21 cellular contexts compared by ENCODE assay signal in genomic region chr17:58788199-58788598, GRCh38. TPM values are rescaled to one million over a fixed set of nuclear protein-coding genes. Genes with fewer than 3 reads are reported as not detected.
DNase-seq lines count a peak whose midpoint lies in the region; ATAC-seq, FAIRE-seq and TF ChIP-seq lines count a peak whose summit lies in the region.
"Had no signal": no experiment of that assay in that cellular context is flagged by ENCODE, and none has a peak within 500 bp of the region (broad histone marks: within the 10 kb centered on the region; RNA-seq: fewer than 3 reads in every experiment).

No MANE protein-coding gene starts in this region.

- TF ChIP-seq CTCF in HCT116 (IDR thresholded peaks at IDR 0.05 in 2 of 3, conservative IDR thresholded peaks at IDR 0.05 in 1 of 3; ENCODE audit: borderline replicate concordance in 1 of 3, insufficient read depth in 1 of 3, low read depth in 2 of 3, low read length in 2 of 3) = no peak
- no peak for TF ChIP-seq CTCF in WERI-Rb-1 (IDR thresholded peaks at IDR 0.05; ENCODE audit: low read depth, low read length)
- TF ChIP-seq CTCF in lower leg skin (IDR thresholded peaks at IDR 0.05) = no peak

- H3K9me2 ChIP-seq in HCT116 (ENCODE audit: insufficient read depth) = no peaks in the 10 kb centered on the region

- 86% methylated on average over 7 of the region's 7 CpGs for WGBS in lower leg skin, 2 donors

- H3K4me3 ChIP-seq in HCT116 (replicated peaks in 1 of 2; ENCODE audit: low read depth in 1 of 2, low read length in 2 of 2) (no peak overlapping the region), WERI-Rb-1 (ENCODE audit: low read depth, low read length) (no peak overlapping the region; the same call in 1 of the 2 replicates), lower leg skin (ENCODE audit: low read depth, poor library complexity, severe bottlenecking) (no peak overlapping the region)
- H3K4me3 ChIP-seq: GM12878, GM23338 had no signal

- no peak overlapping the region for H3K4me2 ChIP-seq in HCT116 (ENCODE audit: low read length)
- H3K4me2 ChIP-seq: GM23338 had no signal

- peaks cover 17 to 19% of the 10 kb centered on the region in 2 experiments for H3K4me1 ChIP-seq in HCT116 (ENCODE audit: control insufficient read depth in 1 of 2, insufficient read depth in 2 of 2, low read length in 2 of 2)
- H3K4me1 ChIP-seq: Caco-2 had no signal

- H4K20me1 ChIP-seq in HCT116 (ENCODE audit: insufficient read depth) = no peaks in the 10 kb centered on the region

- POLR2A ChIA-PET in HCT116 (lab: Charles Lee) = interaction anchor here (2.3 kb wide), 1 partner anchor 157 kb away, joined by 6 read pairs; no protein-coding TSS in a partner anchor

- H3K27me3 ChIP-seq in HCT116 (ENCODE audit: insufficient read depth, low read length) (no peaks in the 10 kb centered on the region), WERI-Rb-1 (ENCODE audit: insufficient read depth, low read depth, severe bottlenecking) (no peaks in the 10 kb centered on the region)

- H3K79me2 ChIP-seq in HCT116 (ENCODE audit: insufficient read depth, low read length) = no peaks in the 10 kb centered on the region

- DNase-seq in NCI-H345 (lab: John Stamatoyannopoulos, UW) (peak; percentile 1), NCI-H345 treated with DMSO at 0.1 percent for 48 hours (lab: John Stamatoyannopoulos, UW; ENCODE audit: unreplicated experiment) (no peak), HCT116 (ENCODE audit: low read depth, low spot score) (no peak), WERI-Rb-1 (no peak), urothelium cell line (ENCODE audit: low spot score) (no peak), NCI-H1436 (lab: John Stamatoyannopoulos, UW) (no peak), lower leg skin (ENCODE audit: low spot score in 2 of 2) (no peak)
- DNase-seq: AML-193; Caco-2; CD4-positive, alpha-beta T cell; DMS153; DND-41; EL; HCEC 1CT; HFFc6; KG1 had no signal

- intact Hi-C loops in HCT116 (cut with micrococcal nuclease) = no loop called here
- intact Hi-C loops in lower leg skin (cut with DNase I; ENCODE audit: low total_unique reads) = no loop called here

- H3K27ac ChIP-seq in HCT116 (ENCODE audit: low read depth, low read length) = no peak overlapping the region
- H3K27ac ChIP-seq in WERI-Rb-1 = peak overlapping the region; percentile 64
- H3K27ac ChIP-seq: C4-2B had no signal

- peak overlapping the region; percentile 34 for H2AFZ ChIP-seq in HCT116 (ENCODE audit: low read depth, low read length, poor library complexity, severe bottlenecking)
- H2AFZ ChIP-seq: GM23338 had no signal

- TF ChIP-seq RAD21 in HCT116 (IDR thresholded peaks at IDR 0.05; ENCODE audit: low read depth) = no peak

- no TSS peak for BruUV-seq in HCT116 (replicated peaks; lab: Mats Ljungman, UMichigan)

- no peak for ATAC-seq in HCT116
- ATAC-seq: GM12878, GM23338 had no signal

- RAD21 ChIA-PET in HCT116 (lab: Charles Lee; ENCODE audit: low non-redundant PET in 1 of 2, low total read pairs in 2 of 2, uncharacterized antibody in 2 of 2, unreplicated experiment in 2 of 2) = no interaction called here

- no peaks in the 10 kb centered on the region for H3K36me3 ChIP-seq in HCT116 (ENCODE audit: control insufficient read depth in 1 of 2, insufficient read depth in 2 of 2, low read length in 2 of 2)
- no peaks in the 10 kb centered on the region for H3K36me3 ChIP-seq in WERI-Rb-1

- peak; percentile 75 for FAIRE-seq in urothelium cell line (lab: Jason Lieb, UNC)
- FAIRE-seq: A204.1, GM12878, H54 had no signal

- CTCF ChIA-PET in HCT116 (lab: Charles Lee) = no interaction called here

- H3K9ac ChIP-seq in HCT116 (ENCODE audit: low read length) = no peak overlapping the region

- H3K9me3 ChIP-seq in HCT116 (ENCODE audit: control insufficient read depth in 1 of 2, insufficient read depth in 1 of 2, low read depth in 1 of 2, low read length in 2 of 2) (no peaks in the 10 kb centered on the region), WERI-Rb-1 (ENCODE audit: severe bottlenecking) (no peaks in the 10 kb centered on the region)
- H3K9me3 ChIP-seq: Caco-2 had no signal

- TF ChIP-seq POLR2A in HCT116 (IDR thresholded peaks at IDR 0.05; ENCODE audit: borderline replicate concordance, extremely low read depth, insufficient read depth, insufficient read length) (no peak), lower leg skin (IDR thresholded peaks at IDR 0.05) (no peak)

TF ChIP-seq in HCT116, 20 proteins besides CTCF, POLR2A, EP300 and RAD21:
- TF ChIP-seq, protein P1, sequence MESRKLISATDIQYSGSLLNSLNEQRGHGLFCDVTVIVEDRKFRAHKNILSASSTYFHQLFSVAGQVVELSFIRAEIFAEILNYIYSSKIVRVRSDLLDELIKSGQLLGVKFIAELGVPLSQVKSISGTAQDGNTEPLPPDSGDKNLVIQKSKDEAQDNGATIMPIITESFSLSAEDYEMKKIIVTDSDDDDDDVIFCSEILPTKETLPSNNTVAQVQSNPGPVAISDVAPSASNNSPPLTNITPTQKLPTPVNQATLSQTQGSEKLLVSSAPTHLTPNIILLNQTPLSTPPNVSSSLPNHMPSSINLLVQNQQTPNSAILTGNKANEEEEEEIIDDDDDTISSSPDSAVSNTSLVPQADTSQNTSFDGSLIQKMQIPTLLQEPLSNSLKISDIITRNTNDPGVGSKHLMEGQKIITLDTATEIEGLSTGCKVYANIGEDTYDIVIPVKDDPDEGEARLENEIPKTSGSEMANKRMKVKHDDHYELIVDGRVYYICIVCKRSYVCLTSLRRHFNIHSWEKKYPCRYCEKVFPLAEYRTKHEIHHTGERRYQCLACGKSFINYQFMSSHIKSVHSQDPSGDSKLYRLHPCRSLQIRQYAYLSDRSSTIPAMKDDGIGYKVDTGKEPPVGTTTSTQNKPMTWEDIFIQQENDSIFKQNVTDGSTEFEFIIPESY (IDR thresholded peaks at IDR 0.05; ENCODE audit: extremely low read depth, insufficient replicate concordance, low read length) = no peak
- TF ChIP-seq ZFX (IDR thresholded peaks at IDR 0.05) (no peak), ELF1 (IDR thresholded peaks at IDR 0.05; ENCODE audit: borderline replicate concordance, low read depth) (no peak), POLR2AphosphoS5 (IDR thresholded peaks at IDR 0.05; ENCODE audit: low read depth, low read length) (no peak), EGR1 (IDR thresholded peaks at IDR 0.05; ENCODE audit: low read depth) (no peak), ZNF274 (IDR thresholded peaks at IDR 0.05; ENCODE audit: low read depth, low read length) (no peak), CEBPB (IDR thresholded peaks at IDR 0.05; ENCODE audit: low read depth) (no peak), FOSL1 (IDR thresholded peaks at IDR 0.05; ENCODE audit: low read depth) (no peak), SP1 (IDR thresholded peaks at IDR 0.05; ENCODE audit: low read depth) (no peak), ATF3 (IDR thresholded peaks at IDR 0.05) (no peak), JUND (IDR thresholded peaks at IDR 0.05) (no peak), EZH2phosphoT487 (IDR thresholded peaks at IDR 0.05; ENCODE audit: borderline replicate concordance) (no peak), EZH2 (IDR thresholded peaks at IDR 0.05) (no peak)
- TF ChIP-seq, protein P2, sequence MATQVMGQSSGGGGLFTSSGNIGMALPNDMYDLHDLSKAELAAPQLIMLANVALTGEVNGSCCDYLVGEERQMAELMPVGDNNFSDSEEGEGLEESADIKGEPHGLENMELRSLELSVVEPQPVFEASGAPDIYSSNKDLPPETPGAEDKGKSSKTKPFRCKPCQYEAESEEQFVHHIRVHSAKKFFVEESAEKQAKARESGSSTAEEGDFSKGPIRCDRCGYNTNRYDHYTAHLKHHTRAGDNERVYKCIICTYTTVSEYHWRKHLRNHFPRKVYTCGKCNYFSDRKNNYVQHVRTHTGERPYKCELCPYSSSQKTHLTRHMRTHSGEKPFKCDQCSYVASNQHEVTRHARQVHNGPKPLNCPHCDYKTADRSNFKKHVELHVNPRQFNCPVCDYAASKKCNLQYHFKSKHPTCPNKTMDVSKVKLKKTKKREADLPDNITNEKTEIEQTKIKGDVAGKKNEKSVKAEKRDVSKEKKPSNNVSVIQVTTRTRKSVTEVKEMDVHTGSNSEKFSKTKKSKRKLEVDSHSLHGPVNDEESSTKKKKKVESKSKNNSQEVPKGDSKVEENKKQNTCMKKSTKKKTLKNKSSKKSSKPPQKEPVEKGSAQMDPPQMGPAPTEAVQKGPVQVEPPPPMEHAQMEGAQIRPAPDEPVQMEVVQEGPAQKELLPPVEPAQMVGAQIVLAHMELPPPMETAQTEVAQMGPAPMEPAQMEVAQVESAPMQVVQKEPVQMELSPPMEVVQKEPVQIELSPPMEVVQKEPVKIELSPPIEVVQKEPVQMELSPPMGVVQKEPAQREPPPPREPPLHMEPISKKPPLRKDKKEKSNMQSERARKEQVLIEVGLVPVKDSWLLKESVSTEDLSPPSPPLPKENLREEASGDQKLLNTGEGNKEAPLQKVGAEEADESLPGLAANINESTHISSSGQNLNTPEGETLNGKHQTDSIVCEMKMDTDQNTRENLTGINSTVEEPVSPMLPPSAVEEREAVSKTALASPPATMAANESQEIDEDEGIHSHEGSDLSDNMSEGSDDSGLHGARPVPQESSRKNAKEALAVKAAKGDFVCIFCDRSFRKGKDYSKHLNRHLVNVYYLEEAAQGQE (IDR thresholded peaks at IDR 0.05; ENCODE audit: low read depth) = no peak
TF ChIP-seq in HCT116: peak in this region for 0.

RNA-seq across cellular contexts. Expression of gene PPM1E, which starts 32.5 kb away (rescaled TPM):
- 0.02 TPM for total RNA-seq in HCT116 (2021; ENCODE audit: unreplicated experiment)
- polyA plus RNA-seq in HCT116 (2012) = 0.03 and 0.04 TPM in 2 replicates
- under 1 TPM in 3 of 4 donors, not detected in 1; 0.06 to 0.21 (median 0.15) TPM for total RNA-seq in lower leg skin
- total RNA-seq: CD4-positive, alpha-beta T cell; HFFc6 had no signal
